In the genomic region with DNA sequence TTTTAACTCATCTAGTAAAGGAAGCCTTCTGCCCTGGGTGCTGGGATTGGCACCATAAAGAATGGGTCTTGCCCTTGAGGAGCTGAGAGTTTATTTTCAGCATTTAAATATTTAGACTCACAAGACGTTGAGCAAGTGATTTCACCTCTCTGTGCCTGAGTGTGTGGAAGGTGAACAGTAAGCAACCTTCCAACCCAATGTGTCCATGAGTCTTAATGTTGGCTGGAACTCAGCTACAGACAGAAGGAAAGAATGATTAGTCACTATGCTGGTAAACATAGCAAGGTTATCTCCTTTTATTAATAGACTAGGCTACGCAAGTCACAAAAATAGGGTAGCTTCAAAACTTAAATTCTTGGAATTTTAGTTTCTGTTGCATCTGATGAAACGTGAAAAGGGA, we compare ENCODE assay signal across 2 cellular contexts.
TF ChIP-seq lines count a peak whose summit lies in the region.

No MANE protein-coding gene starts in this region.

TF ChIP-seq in SK-N-SH, 30 proteins besides CTCF, POLR2A, EP300 and RAD21:
- no peak for TF ChIP-seq JUND (IDR thresholded peaks at IDR 0.05)
TF ChIP-seq in SK-N-SH: peak in this region for 0.

TF ChIP-seq in WTC11, 78 proteins besides CTCF, POLR2A, EP300 and RAD21:
- TF ChIP-seq TEAD1 (CRISPR knock-in tag; IDR thresholded peaks at IDR 0.05) (no peak), ZNF423 (CRISPR knock-in tag; IDR thresholded peaks at IDR 0.05) (no peak), MXD4 (CRISPR knock-in tag; IDR thresholded peaks at IDR 0.05; ENCODE audit: borderline replicate concordance) (no peak), KAT7 (CRISPR knock-in tag; IDR thresholded peaks at IDR 0.05; ENCODE audit: borderline replicate concordance) (no peak), ATF1 (CRISPR knock-in tag; IDR thresholded peaks at IDR 0.05) (no peak), GABPB1 (CRISPR knock-in tag; IDR thresholded peaks at IDR 0.05) (no peak), SOX15 (CRISPR knock-in tag; IDR thresholded peaks at IDR 0.05) (no peak), ZNF317 (CRISPR knock-in tag; IDR thresholded peaks at IDR 0.05; ENCODE audit: borderline replicate concordance, low read depth) (no peak), SMAD4 (CRISPR knock-in tag; IDR thresholded peaks at IDR 0.05) (no peak), TP53 (CRISPR knock-in tag; IDR thresholded peaks at IDR 0.05) (no peak), FOXP1 (CRISPR knock-in tag; IDR thresholded peaks at IDR 0.05; ENCODE audit: borderline replicate concordance) (no peak)
- TF ChIP-seq, protein P1, sequence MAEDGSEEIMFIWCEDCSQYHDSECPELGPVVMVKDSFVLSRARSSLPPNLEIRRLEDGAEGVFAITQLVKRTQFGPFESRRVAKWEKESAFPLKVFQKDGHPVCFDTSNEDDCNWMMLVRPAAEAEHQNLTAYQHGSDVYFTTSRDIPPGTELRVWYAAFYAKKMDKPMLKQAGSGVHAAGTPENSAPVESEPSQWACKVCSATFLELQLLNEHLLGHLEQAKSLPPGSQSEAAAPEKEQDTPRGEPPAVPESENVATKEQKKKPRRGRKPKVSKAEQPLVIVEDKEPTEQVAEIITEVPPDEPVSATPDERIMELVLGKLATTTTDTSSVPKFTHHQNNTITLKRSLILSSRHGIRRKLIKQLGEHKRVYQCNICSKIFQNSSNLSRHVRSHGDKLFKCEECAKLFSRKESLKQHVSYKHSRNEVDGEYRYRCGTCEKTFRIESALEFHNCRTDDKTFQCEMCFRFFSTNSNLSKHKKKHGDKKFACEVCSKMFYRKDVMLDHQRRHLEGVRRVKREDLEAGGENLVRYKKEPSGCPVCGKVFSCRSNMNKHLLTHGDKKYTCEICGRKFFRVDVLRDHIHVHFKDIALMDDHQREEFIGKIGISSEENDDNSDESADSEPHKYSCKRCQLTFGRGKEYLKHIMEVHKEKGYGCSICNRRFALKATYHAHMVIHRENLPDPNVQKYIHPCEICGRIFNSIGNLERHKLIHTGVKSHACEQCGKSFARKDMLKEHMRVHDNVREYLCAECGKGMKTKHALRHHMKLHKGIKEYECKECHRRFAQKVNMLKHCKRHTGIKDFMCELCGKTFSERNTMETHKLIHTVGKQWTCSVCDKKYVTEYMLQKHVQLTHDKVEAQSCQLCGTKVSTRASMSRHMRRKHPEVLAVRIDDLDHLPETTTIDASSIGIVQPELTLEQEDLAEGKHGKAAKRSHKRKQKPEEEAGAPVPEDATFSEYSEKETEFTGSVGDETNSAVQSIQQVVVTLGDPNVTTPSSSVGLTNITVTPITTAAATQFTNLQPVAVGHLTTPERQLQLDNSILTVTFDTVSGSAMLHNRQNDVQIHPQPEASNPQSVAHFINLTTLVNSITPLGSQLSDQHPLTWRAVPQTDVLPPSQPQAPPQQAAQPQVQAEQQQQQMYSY (CRISPR knock-in tag; IDR thresholded peaks at IDR 0.05): no peak
- TF ChIP-seq, protein P2, sequence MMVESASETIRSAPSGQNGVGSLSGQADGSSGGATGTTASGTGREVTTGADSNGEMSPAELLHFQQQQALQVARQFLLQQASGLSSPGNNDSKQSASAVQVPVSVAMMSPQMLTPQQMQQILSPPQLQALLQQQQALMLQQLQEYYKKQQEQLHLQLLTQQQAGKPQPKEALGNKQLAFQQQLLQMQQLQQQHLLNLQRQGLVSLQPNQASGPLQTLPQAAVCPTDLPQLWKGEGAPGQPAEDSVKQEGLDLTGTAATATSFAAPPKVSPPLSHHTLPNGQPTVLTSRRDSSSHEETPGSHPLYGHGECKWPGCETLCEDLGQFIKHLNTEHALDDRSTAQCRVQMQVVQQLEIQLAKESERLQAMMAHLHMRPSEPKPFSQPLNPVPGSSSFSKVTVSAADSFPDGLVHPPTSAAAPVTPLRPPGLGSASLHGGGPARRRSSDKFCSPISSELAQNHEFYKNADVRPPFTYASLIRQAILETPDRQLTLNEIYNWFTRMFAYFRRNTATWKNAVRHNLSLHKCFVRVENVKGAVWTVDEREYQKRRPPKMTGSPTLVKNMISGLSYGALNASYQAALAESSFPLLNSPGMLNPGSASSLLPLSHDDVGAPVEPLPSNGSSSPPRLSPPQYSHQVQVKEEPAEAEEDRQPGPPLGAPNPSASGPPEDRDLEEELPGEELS (CRISPR knock-in tag; IDR thresholded peaks at IDR 0.05): no peak
- TF ChIP-seq, protein P3, sequence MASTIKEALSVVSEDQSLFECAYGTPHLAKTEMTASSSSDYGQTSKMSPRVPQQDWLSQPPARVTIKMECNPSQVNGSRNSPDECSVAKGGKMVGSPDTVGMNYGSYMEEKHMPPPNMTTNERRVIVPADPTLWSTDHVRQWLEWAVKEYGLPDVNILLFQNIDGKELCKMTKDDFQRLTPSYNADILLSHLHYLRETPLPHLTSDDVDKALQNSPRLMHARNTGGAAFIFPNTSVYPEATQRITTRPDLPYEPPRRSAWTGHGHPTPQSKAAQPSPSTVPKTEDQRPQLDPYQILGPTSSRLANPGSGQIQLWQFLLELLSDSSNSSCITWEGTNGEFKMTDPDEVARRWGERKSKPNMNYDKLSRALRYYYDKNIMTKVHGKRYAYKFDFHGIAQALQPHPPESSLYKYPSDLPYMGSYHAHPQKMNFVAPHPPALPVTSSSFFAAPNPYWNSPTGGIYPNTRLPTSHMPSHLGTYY (CRISPR knock-in tag; IDR thresholded peaks at IDR 0.05): no peak
- TF ChIP-seq, protein P4, sequence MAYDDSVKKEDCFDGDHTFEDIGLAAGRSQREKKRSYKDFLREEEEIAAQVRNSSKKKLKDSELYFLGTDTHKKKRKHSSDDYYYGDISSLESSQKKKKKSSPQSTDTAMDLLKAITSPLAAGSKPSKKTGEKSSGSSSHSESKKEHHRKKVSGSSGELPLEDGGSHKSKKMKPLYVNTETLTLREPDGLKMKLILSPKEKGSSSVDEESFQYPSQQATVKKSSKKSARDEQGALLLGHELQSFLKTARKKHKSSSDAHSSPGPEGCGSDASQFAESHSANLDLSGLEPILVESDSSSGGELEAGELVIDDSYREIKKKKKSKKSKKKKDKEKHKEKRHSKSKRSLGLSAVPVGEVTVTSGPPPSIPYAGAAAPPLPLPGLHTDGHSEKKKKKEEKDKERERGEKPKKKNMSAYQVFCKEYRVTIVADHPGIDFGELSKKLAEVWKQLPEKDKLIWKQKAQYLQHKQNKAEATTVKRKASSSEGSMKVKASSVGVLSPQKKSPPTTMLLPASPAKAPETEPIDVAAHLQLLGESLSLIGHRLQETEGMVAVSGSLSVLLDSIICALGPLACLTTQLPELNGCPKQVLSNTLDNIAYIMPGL (CRISPR knock-in tag; IDR thresholded peaks at IDR 0.05): no peak
- TF ChIP-seq, protein P5, sequence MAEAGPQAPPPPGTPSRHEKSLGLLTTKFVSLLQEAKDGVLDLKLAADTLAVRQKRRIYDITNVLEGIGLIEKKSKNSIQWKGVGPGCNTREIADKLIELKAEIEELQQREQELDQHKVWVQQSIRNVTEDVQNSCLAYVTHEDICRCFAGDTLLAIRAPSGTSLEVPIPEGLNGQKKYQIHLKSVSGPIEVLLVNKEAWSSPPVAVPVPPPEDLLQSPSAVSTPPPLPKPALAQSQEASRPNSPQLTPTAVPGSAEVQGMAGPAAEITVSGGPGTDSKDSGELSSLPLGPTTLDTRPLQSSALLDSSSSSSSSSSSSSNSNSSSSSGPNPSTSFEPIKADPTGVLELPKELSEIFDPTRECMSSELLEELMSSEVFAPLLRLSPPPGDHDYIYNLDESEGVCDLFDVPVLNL (CRISPR knock-in tag; IDR thresholded peaks at IDR 0.05; ENCODE audit: borderline replicate concordance, low read depth): no peak
